2 cellular contexts compared by ENCODE assay signal in genomic region chr6:159926542-159927203, GRCh38.
TF ChIP-seq lines count a peak whose summit lies in the region.

No MANE protein-coding gene starts in this region.

TF ChIP-seq in K562, 482 proteins besides CTCF, POLR2A, EP300 and RAD21 (continues in another document):
- TF ChIP-seq CREB1 (IDR thresholded peaks at IDR 0.05) (no peak), CREB1 (CRISPR knock-in tag; IDR thresholded peaks at IDR 0.05) (no peak), ERF (CRISPR knock-in tag; IDR thresholded peaks at IDR 0.05) (no peak), MBD2 (IDR thresholded peaks at IDR 0.05; ENCODE audit: borderline replicate concordance, low read depth) (no peak), PATZ1 (CRISPR knock-in tag; IDR thresholded peaks at IDR 0.05; ENCODE audit: borderline replicate concordance) (no peak), ELF1 (tag; IDR thresholded peaks at IDR 0.05) (no peak), ZNF644 (tag; IDR thresholded peaks at IDR 0.05; ENCODE audit: low read depth) (no peak), ZNF316 (IDR thresholded peaks at IDR 0.05) (peak; percentile 65), MAFG (tag; conservative IDR thresholded peaks at IDR 0.05) (0 out of 2 replicates have a peak, but pooled peaks have one; percentile 29), CXXC5 (CRISPR knock-in tag; IDR thresholded peaks at IDR 0.05) (no peak), ZNF551 (CRISPR knock-in tag; IDR thresholded peaks at IDR 0.05) (no peak), SREBF1 (IDR thresholded peaks at IDR 0.05; ENCODE audit: borderline replicate concordance, low read depth, low read length) (no peak), ZNF146 (CRISPR knock-in tag; IDR thresholded peaks at IDR 0.05; ENCODE audit: unreplicated experiment) (no peak), ZNF212 (CRISPR knock-in tag; IDR thresholded peaks at IDR 0.05) (no peak), CTCFL (IDR thresholded peaks at IDR 0.05; ENCODE audit: borderline replicate concordance, insufficient read depth, low read depth, low read length, poor library complexity, severe bottlenecking) (no peak)
- TF ChIP-seq, protein P1, sequence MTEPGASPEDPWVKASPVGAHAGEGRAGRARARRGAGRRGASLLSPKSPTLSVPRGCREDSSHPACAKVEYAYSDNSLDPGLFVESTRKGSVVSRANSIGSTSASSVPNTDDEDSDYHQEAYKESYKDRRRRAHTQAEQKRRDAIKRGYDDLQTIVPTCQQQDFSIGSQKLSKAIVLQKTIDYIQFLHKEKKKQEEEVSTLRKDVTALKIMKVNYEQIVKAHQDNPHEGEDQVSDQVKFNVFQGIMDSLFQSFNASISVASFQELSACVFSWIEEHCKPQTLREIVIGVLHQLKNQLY (CRISPR knock-in tag; conservative IDR thresholded peaks at IDR 0.05) = no peak

TF ChIP-seq in HepG2, 621 proteins besides CTCF, POLR2A, EP300 and RAD21:
- TF ChIP-seq ATF7 (IDR thresholded peaks at IDR 0.05) (peak; percentile 95), ATF7 (CRISPR knock-in tag; IDR thresholded peaks at IDR 0.05) (no peak), GABPB1 (CRISPR knock-in tag; IDR thresholded peaks at IDR 0.05) (no peak), GZF1 (CRISPR knock-in tag; IDR thresholded peaks at IDR 0.05) (no peak), ZNF75D (CRISPR knock-in tag; IDR thresholded peaks at IDR 0.05; ENCODE audit: borderline replicate concordance) (no peak), ZSCAN12 (CRISPR knock-in tag; IDR thresholded peaks at IDR 0.05) (no peak), MAFK (conservative IDR thresholded peaks at IDR 0.05 in 1 of 2, IDR thresholded peaks at IDR 0.05 in 1 of 2; ENCODE audit: low read length in 2 of 2) (peak; percentile 79 to 85), ZFP37 (CRISPR knock-in tag; IDR thresholded peaks at IDR 0.05; ENCODE audit: borderline replicate concordance) (no peak), MAFF (IDR thresholded peaks at IDR 0.05; ENCODE audit: low read depth, low read length) (peak; percentile 72), TEAD2 (CRISPR knock-in tag; IDR thresholded peaks at IDR 0.05) (no peak), CREB1 (IDR thresholded peaks at IDR 0.05) (peak; percentile 94), CREB1 (CRISPR knock-in tag; IDR thresholded peaks at IDR 0.05) (no peak)
- TF ChIP-seq, protein P2, sequence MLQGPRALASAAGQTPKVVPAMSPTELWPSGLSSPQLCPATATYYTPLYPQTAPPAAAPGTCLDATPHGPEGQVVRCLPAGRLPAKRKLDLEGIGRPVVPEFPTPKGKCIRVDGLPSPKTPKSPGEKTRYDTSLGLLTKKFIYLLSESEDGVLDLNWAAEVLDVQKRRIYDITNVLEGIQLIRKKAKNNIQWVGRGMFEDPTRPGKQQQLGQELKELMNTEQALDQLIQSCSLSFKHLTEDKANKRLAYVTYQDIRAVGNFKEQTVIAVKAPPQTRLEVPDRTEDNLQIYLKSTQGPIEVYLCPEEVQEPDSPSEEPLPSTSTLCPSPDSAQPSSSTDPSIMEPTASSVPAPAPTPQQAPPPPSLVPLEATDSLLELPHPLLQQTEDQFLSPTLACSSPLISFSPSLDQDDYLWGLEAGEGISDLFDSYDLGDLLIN (CRISPR knock-in tag; IDR thresholded peaks at IDR 0.05; ENCODE audit: borderline replicate concordance) = no peak
